In the genomic region with DNA sequence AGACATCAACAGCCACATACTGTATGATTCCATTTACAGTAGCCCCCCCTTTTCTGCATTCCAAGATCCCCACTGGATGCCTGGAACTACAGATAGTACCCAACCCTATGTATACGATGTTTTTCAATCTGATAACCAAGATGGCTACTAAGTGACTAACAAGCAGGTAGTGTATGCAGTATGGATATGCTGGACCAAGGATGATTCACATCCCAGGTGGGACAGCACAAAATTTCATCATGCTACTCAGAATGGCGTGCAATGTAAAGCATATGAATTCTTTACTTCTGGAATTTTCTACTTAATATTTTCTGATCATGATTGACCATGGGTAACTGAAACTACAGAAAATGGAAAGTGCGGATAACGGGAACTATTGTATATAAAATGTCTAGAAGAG, we compare ENCODE assay signal across 1 cellular context.
TF ChIP-seq lines count a peak whose summit lies in the region.

No MANE protein-coding gene starts in this region.

TF ChIP-seq in K562, 482 proteins besides CTCF, POLR2A, EP300 and RAD21:
- TF ChIP-seq VEZF1 (CRISPR knock-in tag; IDR thresholded peaks at IDR 0.05) (peak; percentile 32; the same call in 1 of the 2 replicates), SNIP1 (IDR thresholded peaks at IDR 0.05; ENCODE audit: low read depth) (no peak)
- TF ChIP-seq, protein P1, sequence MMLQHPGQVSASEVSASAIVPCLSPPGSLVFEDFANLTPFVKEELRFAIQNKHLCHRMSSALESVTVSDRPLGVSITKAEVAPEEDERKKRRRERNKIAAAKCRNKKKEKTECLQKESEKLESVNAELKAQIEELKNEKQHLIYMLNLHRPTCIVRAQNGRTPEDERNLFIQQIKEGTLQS (IDR thresholded peaks at IDR 0.05): peak; percentile 17; the same call in 1 of the 2 replicates
- TF ChIP-seq, protein P1 (CRISPR knock-in tag; conservative IDR thresholded peaks at IDR 0.05): no peak
TF ChIP-seq in K562: peak in this region for 2.
